Comparison of ENCODE assay signal across 1 cellular context in the genomic region with DNA sequence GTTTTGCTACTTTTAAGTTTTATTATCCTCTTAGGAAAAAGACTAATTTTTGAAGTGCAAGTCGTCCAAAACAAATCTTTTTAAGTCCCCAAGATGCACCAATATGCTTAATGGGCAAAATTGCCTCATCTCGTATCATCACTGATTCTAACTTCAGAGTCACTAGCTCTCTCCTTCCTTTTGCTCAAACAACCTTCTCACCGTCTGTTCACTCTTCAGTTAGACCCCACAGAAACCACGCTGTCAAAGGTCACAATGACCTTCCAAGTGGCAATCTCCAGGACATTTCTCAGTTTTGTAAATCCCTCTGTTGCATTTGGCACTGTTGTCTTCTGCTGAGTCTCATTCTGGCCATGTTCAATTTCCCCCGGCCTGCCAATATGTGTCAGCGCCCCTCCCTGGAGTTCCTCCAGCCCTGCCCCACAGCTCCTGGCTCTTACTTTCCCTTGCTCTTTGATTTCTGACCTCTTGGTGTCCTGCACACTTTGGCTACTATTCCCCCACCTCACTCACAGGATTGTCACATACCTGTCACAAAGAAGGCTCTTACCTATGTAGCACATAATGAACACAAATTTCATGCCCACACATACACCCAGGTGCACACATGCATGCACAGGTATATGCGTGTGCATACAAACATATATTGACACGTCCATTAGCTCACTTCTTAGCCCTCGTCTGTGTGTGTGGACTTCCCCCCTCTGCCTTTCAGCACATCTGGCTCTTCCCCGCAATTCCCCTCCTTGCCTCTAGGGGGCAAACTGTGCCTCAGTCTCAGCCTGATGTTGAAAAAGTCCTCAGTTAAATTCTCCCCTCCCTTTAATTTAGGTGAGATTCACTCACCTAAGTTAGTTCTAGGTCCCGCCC.
TF ChIP-seq lines count a peak whose summit lies in the region.

No MANE protein-coding gene starts in this region.

TF ChIP-seq in H1, 55 proteins besides CTCF, POLR2A, EP300 and RAD21 (continued from another document):
- TF ChIP-seq TAF1 (IDR thresholded peaks at IDR 0.05; ENCODE audit: low read depth, low read length) (no peak), MAFK (IDR thresholded peaks at IDR 0.05; ENCODE audit: low read depth, low read length) (no peak), GTF2F1 (IDR thresholded peaks at IDR 0.05; ENCODE audit: borderline replicate concordance, low read depth, low read length) (no peak), ASH2L (IDR thresholded peaks at IDR 0.05; ENCODE audit: low read length) (no peak), RBBP5 (IDR thresholded peaks at IDR 0.05; ENCODE audit: borderline replicate concordance, low read depth, low read length) (no peak), RXRA (IDR thresholded peaks at IDR 0.05; ENCODE audit: insufficient read depth, low read depth, low read length) (no peak), KDM1A (IDR thresholded peaks at IDR 0.05; ENCODE audit: borderline replicate concordance, low read length) (no peak), SP1 (IDR thresholded peaks at IDR 0.05; ENCODE audit: low read depth, low read length) (no peak), KDM5A (IDR thresholded peaks at IDR 0.05; ENCODE audit: low read length) (no peak), BCL11A (IDR thresholded peaks at IDR 0.05; ENCODE audit: low read depth in 2 of 2, low read length in 2 of 2) (no peak), BRCA1 (IDR thresholded peaks at IDR 0.05; ENCODE audit: low read depth, low read length) (no peak), HDAC2 (IDR thresholded peaks at IDR 0.05; ENCODE audit: borderline replicate concordance in 1 of 2, low read depth in 2 of 2, low read length in 2 of 2) (no peak), YY1 (IDR thresholded peaks at IDR 0.05; ENCODE audit: low read depth, low read length) (no peak), RFX5 (IDR thresholded peaks at IDR 0.05; ENCODE audit: borderline replicate concordance, low read depth, low read length) (no peak), SUZ12 (IDR thresholded peaks at IDR 0.05; ENCODE audit: low read length) (no peak), TCF12 (IDR thresholded peaks at IDR 0.05; ENCODE audit: low read depth, low read length) (no peak), TBP (IDR thresholded peaks at IDR 0.05; ENCODE audit: low read depth, low read length) (no peak)
- TF ChIP-seq, protein P1, sequence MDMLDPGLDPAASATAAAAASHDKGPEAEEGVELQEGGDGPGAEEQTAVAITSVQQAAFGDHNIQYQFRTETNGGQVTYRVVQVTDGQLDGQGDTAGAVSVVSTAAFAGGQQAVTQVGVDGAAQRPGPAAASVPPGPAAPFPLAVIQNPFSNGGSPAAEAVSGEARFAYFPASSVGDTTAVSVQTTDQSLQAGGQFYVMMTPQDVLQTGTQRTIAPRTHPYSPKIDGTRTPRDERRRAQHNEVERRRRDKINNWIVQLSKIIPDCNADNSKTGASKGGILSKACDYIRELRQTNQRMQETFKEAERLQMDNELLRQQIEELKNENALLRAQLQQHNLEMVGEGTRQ (IDR thresholded peaks at IDR 0.05; ENCODE audit: low read length) = no peak
